ENCODE assay signal across 8 cellular contexts in genomic region chr11:61972112-61972795, GRCh38. TPM values are rescaled to one million over a fixed set of nuclear protein-coding genes. Genes with fewer than 3 reads are reported as not detected.
DNase-seq lines count a peak whose midpoint lies in the region; ATAC-seq and TF ChIP-seq lines count a peak whose summit lies in the region.

No MANE protein-coding gene starts in this region.

- no peaks in the 10 kb centered on the region for H3K27me3 Mint-ChIP-seq in activated CD4-positive, alpha-beta T cell treated with anti-CD3 and anti-CD28 coated beads, Interleukin-2, amount 10 ng/mL, durations not matched to agents 7 days and 5 days

- no peak overlapping the region for H2BK15ac ChIP-seq in mesenchymal stem cell (ENCODE audit: low read depth, poor library complexity, severe bottlenecking)

- H3K4me1 ChIP-seq in mesenchymal stem cell (ENCODE audit: control insufficient read depth, insufficient read depth, low read depth, low read length): peaks cover 34% of the 10 kb centered on the region
- peaks cover 83 to 89% of the 10 kb centered on the region in 2 donors for H3K4me1 ChIP-seq in thyroid gland

- H3K4me1 Mint-ChIP-seq in activated CD4-positive, alpha-beta T cell treated with anti-CD3 and anti-CD28 coated beads, Interleukin-2, amount 10 ng/mL, durations not matched to agents 7 days and 5 days: peaks cover 47% of the 10 kb centered on the region

- H3K4me3 ChIP-seq in mesenchymal stem cell (ENCODE audit: insufficient read depth in 1 of 2, low read depth in 1 of 2, low read length in 2 of 2) (peak overlapping the region in 1 of 2 experiments; percentile 61), thyroid gland (replicated peaks in 1 of 3) (peak overlapping the region in 1 of 3 donors; percentile 4)

- no peak overlapping the region for H2BK5ac ChIP-seq in mesenchymal stem cell (ENCODE audit: low read depth, low read length, poor library complexity, severe bottlenecking)

- TF ChIP-seq POLR2A in thyroid gland (IDR thresholded peaks at IDR 0.05): no peak

- H3K4me2 ChIP-seq in mesenchymal stem cell (ENCODE audit: low read length, poor library complexity, severe bottlenecking): peak overlapping the region; percentile 27

- H3K9ac ChIP-seq in mesenchymal stem cell (ENCODE audit: low read length): peak overlapping the region; percentile 92

- H3K18ac ChIP-seq in mesenchymal stem cell (ENCODE audit: low read depth in 1 of 2, low read length in 2 of 2): peak overlapping the region; percentile 88 to 98

- H3K9me3 Mint-ChIP-seq in activated CD4-positive, alpha-beta T cell treated with anti-CD3 and anti-CD28 coated beads, Interleukin-2, amount 10 ng/mL, durations not matched to agents 7 days and 5 days: no peaks in the 10 kb centered on the region

- no peak overlapping the region for H3K4me3 Mint-ChIP-seq in activated CD4-positive, alpha-beta T cell treated with anti-CD3 and anti-CD28 coated beads, Interleukin-2, amount 10 ng/mL, durations not matched to agents 7 days and 5 days

- H3K27ac ChIP-seq in mesenchymal stem cell (ENCODE audit: low read length, poor library complexity, severe bottlenecking) (peak overlapping the region; percentile 86), thyroid gland (peak overlapping the region; percentile 92 to 99 (median 93))

- intact Hi-C loops in thyroid gland (cut with DNase I): no loop called here

- H3K23ac ChIP-seq in mesenchymal stem cell (ENCODE audit: low read length in 2 of 2): peak overlapping the region in 1 of 2 experiments; percentile 43

- H3K14ac ChIP-seq in mesenchymal stem cell (ENCODE audit: low read length in 2 of 2): peak overlapping the region in 1 of 2 experiments; percentile 79

- no peaks in the 10 kb centered on the region for H3K9me3 ChIP-seq in mesenchymal stem cell (ENCODE audit: control insufficient read depth, low read length)
- H3K9me3 ChIP-seq in thyroid gland: no peaks in the 10 kb centered on the region

- peak overlapping the region; percentile 62 for H4K8ac ChIP-seq in mesenchymal stem cell (ENCODE audit: low read length)

- peaks cover 5% of the 10 kb centered on the region for H3K79me1 ChIP-seq in mesenchymal stem cell (replicated peaks; ENCODE audit: low read length, poor library complexity, severe bottlenecking)

- peak overlapping the region; percentile 91 for H4K91ac ChIP-seq in mesenchymal stem cell (ENCODE audit: low read length)

- 35% methylated on average over 6 of the region's 9 CpGs for WGBS in mesenchymal stem cell
- WGBS in thyroid gland, 2 donors: 30 to 37% methylated on average over 9 of the region's 9 CpGs

- H3K4ac ChIP-seq in mesenchymal stem cell (ENCODE audit: low read depth in 1 of 2, low read length in 2 of 2): peak overlapping the region; percentile 87 to 99

- no peak for ATAC-seq in HG03045 (IDR thresholded peaks at IDR 0.05; ENCODE audit: unreplicated experiment)

- H3K36me3 ChIP-seq in mesenchymal stem cell (ENCODE audit: control insufficient read depth in 1 of 2, insufficient read depth in 2 of 2, low read depth in 1 of 2, low read length in 2 of 2) (no peaks in the 10 kb centered on the region), thyroid gland (no peaks in the 10 kb centered on the region)

- POLR2A ChIA-PET in activated CD4-positive, alpha-beta T cell treated with anti-CD3 and anti-CD28 coated beads, Interleukin-2, amount 10 ng/mL, durations not matched to agents 7 days and 5 days (lab: Charles Lee): no interaction called here

- H3K27me3 ChIP-seq in mesenchymal stem cell (ENCODE audit: control insufficient read depth in 1 of 2, insufficient read depth in 1 of 2, low read length in 2 of 2): no peaks in the 10 kb centered on the region
- H3K27me3 ChIP-seq in thyroid gland: no peaks in the 10 kb centered on the region

- H2AK5ac ChIP-seq in mesenchymal stem cell (ENCODE audit: low read length, severe bottlenecking): peak overlapping the region; percentile 98

- H2BK120ac ChIP-seq in mesenchymal stem cell (ENCODE audit: low read depth, low read length): peak overlapping the region; percentile 90

- no peak for DNase-seq in activated CD4-positive, alpha-beta T cell treated with anti-CD3 and anti-CD28 coated beads, Interleukin-2, amount 10 ng/mL, durations not matched to agents 7 days and 5 days
- no peak for DNase-seq in activated CD4-positive, alpha-beta T cell treated with anti-CD3 and anti-CD28 coated beads, Interleukin-2, amount 50 U/mL, for 48 hours
- DNase-seq in astrocyte of the hippocampus (ENCODE audit: low read depth, low spot score) (peak; percentile 90), mesenchymal stem cell (no peak), thyroid gland (no peak), activated gamma-delta T cell (lab: John Stamatoyannopoulos, UW) (no peak), NCI-H82 (lab: John Stamatoyannopoulos, UW) (no peak)

- H2BK12ac ChIP-seq in mesenchymal stem cell (ENCODE audit: low read length in 2 of 2): peak overlapping the region; percentile 80 to 92

- peak overlapping the region; percentile 72 for H3K27ac Mint-ChIP-seq in activated CD4-positive, alpha-beta T cell treated with anti-CD3 and anti-CD28 coated beads, Interleukin-2, amount 10 ng/mL, durations not matched to agents 7 days and 5 days

- peaks cover 2% of the 10 kb centered on the region for H3K36me3 Mint-ChIP-seq in activated CD4-positive, alpha-beta T cell treated with anti-CD3 and anti-CD28 coated beads, Interleukin-2, amount 10 ng/mL, durations not matched to agents 7 days and 5 days (ENCODE audit: low read depth)

- no peak overlapping the region for H2AFZ ChIP-seq in mesenchymal stem cell (ENCODE audit: low read depth, low read length)

- no peak for TF ChIP-seq CTCF in thyroid gland (IDR thresholded peaks at IDR 0.05)

- CTCF ChIA-PET in activated CD4-positive, alpha-beta T cell treated with anti-CD3 and anti-CD28 coated beads, Interleukin-2, amount 10 ng/mL, durations not matched to agents 7 days and 5 days (lab: Charles Lee): interaction anchor here (0.6 to 2.3 kb wide), 6 partner anchors 19 to 387 kb away, joined by 3 to 8 read pairs (median 4); no protein-coding TSS in a partner anchor

RNA-seq across cellular contexts. Expression of gene FTH1, which starts 4.8 kb away (rescaled TPM):
- total RNA-seq in activated CD4-positive, alpha-beta T cell treated with anti-CD3 and anti-CD28 coated beads, Interleukin-2, amount 10 ng/mL, durations not matched to agents 7 days and 5 days: 100 to 1,000 TPM; 751 to 840 TPM
- polyA plus RNA-seq in mesenchymal stem cell (2013, experiment 1 of 2): 3,841 TPM
- 3,893 TPM for polyA plus RNA-seq in mesenchymal stem cell (2013, experiment 2 of 2)
- 1,000 to 10,000 TPM; 2,377 to 4,120 (median 2,918) TPM for total RNA-seq in thyroid gland

RNA-seq across cellular contexts. Expression of gene BEST1, which starts 22.1 kb away (rescaled TPM):
- not detected for total RNA-seq in activated CD4-positive, alpha-beta T cell treated with anti-CD3 and anti-CD28 coated beads, Interleukin-2, amount 10 ng/mL, durations not matched to agents 7 days and 5 days
- 2.9 TPM for polyA plus RNA-seq in mesenchymal stem cell (2013, experiment 1 of 2)
- polyA plus RNA-seq in mesenchymal stem cell (2013, experiment 2 of 2): 2.6 TPM
- 1 to 10 TPM in 3 of 4 donors, under 1 TPM in 1; 0.67 to 3.3 (median 1.9) TPM for total RNA-seq in thyroid gland

RNA-seq across cellular contexts. Expression of gene RAB3IL1, which starts 54.9 kb away (rescaled TPM):
- not detected for total RNA-seq in activated CD4-positive, alpha-beta T cell treated with anti-CD3 and anti-CD28 coated beads, Interleukin-2, amount 10 ng/mL, durations not matched to agents 7 days and 5 days
- 10.9 TPM for polyA plus RNA-seq in mesenchymal stem cell (2013, experiment 1 of 2)
- 10.4 TPM for polyA plus RNA-seq in mesenchymal stem cell (2013, experiment 2 of 2)
- total RNA-seq in thyroid gland: 10 to 100 TPM in 3 of 4 donors, 1 to 10 TPM in 1; 6.5 to 27.7 (median 15.2) TPM

Comparison
In these comparisons a context has a peak if more than half of its experiments do, and no peak if none do; other contexts are left out.
1. RNA of gene RAB3IL1, which starts 54.9 kb away (total RNA-seq): 6.5 to 27.7 TPM in thyroid gland; not detected in activated CD4-positive, alpha-beta T cell treated with anti-CD3 and anti-CD28 coated beads, Interleukin-2, amount 10 ng/mL, durations not matched to agents 7 days and 5 days; every median in the first group is over 4 times any median in the second.